In genomic region chr15:74889882-74890768, GRCh38 we compare ENCODE assay signal across 1 cellular context.
TF ChIP-seq lines count a peak whose summit lies in the region.

Gene MPI (plus strand): TSS chr15:74890042. CDS start chr15:74890074, 32 bp downstream.

TF ChIP-seq in SK-N-SH, 30 proteins besides CTCF, POLR2A, EP300 and RAD21 (continued from another document):
- no peak for TF ChIP-seq PBX3 (IDR thresholded peaks at IDR 0.05)
- peak; percentile 89 for TF ChIP-seq YY1 (IDR thresholded peaks at IDR 0.05; ENCODE audit: low read depth)
- TF ChIP-seq EZH2phosphoT487 (IDR thresholded peaks at IDR 0.05; ENCODE audit: borderline replicate concordance, low read depth): no peak
- peak; percentile 57; the same call in 1 of the 2 replicates for TF ChIP-seq MAX (IDR thresholded peaks at IDR 0.05; ENCODE audit: low read depth)
- TF ChIP-seq IRF3 (IDR thresholded peaks at IDR 0.05; ENCODE audit: low read depth, low read length): no peak
- TF ChIP-seq NFIC (IDR thresholded peaks at IDR 0.05; ENCODE audit: borderline replicate concordance): no peak
- TF ChIP-seq USF2 (IDR thresholded peaks at IDR 0.05; ENCODE audit: borderline replicate concordance, low read depth, low read length): no peak
- TF ChIP-seq TAF1 (IDR thresholded peaks at IDR 0.05; ENCODE audit: borderline replicate concordance, low read depth, low read length): peak; percentile 92
- TF ChIP-seq MXI1 (IDR thresholded peaks at IDR 0.05; ENCODE audit: low read depth, low read length): peak; percentile 77
- TF ChIP-seq REST (IDR thresholded peaks at IDR 0.05; ENCODE audit: low read depth, low read length): no peak
- 0 out of 2 replicates have a peak, but pooled peaks have one; percentile 37 for TF ChIP-seq SIN3A (IDR thresholded peaks at IDR 0.05; ENCODE audit: borderline replicate concordance, low read depth, low read length)
- TF ChIP-seq FOXM1 (IDR thresholded peaks at IDR 0.05; ENCODE audit: low read depth): no peak
- no peak for TF ChIP-seq USF1 (IDR thresholded peaks at IDR 0.05; ENCODE audit: borderline replicate concordance, low read depth)
- no peak for TF ChIP-seq CHD2 (IDR thresholded peaks at IDR 0.05; ENCODE audit: low read length, partially characterized antibody)
- TF ChIP-seq GATA2 (CRISPR knock-in tag; IDR thresholded peaks at IDR 0.05): no peak
- TF ChIP-seq FOXJ3 (CRISPR knock-in tag; IDR thresholded peaks at IDR 0.05): no peak
TF ChIP-seq in SK-N-SH: peak in this region for 7.
